In the genomic region with DNA sequence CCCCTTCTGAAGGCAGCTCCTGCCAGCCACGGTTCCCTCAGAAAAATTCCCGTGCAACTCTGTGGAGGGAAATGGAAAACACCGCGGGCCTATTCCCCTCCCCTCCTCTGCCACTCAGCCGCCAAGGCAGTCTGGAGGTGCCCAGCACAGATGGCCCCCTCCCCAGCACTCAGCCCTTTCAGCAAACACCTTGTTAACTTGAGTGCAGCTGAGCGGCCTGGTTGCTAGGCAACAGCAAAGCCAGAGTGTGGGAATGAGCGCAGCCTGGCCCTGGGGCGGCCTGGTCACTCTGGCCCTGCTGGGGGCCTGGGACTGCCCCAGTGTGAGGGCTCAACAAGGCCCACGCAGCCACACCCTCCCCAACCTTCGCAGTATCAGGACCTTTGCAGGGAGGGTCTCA, we compare ENCODE assay signal across 15 cellular contexts. TPM values are rescaled to one million over a fixed set of nuclear protein-coding genes. Genes with fewer than 3 reads are reported as not detected.
A peak's percentile ranks its signal among the peaks of the same experiment; 100 is the strongest.
DNase-seq lines count a peak whose midpoint lies in the region; ATAC-seq, FAIRE-seq and TF ChIP-seq lines count a peak whose summit lies in the region.
"Had no signal": no experiment of that assay in that cellular context is flagged by ENCODE, and none has a peak within 500 bp of the region (broad histone marks: within the 10 kb centered on the region; RNA-seq: fewer than 3 reads in every experiment).

No MANE protein-coding gene starts in this region.

- no peak for ATAC-seq in stimulated activated naive CD8-positive, alpha-beta T cell treated with anti-CD3 and anti-CD28 coated beads, Interleukin-15, amount 100 ng/mL, for 72 hours
- ATAC-seq in HG03571 (IDR thresholded peaks at IDR 0.05; ENCODE audit: unreplicated experiment) = no peak

- FAIRE-seq in D721Med (lab: Jason Lieb, UNC) = no peak

- TF ChIP-seq POLR2A in transverse colon (IDR thresholded peaks at IDR 0.05) = no peak

- H3K9me3 Mint-ChIP-seq in stimulated activated naive CD8-positive, alpha-beta T cell treated with anti-CD3 and anti-CD28 coated beads, Interleukin-15, amount 100 ng/mL, for 72 hours = no peaks in the 10 kb centered on the region
- H3K9me3 Mint-ChIP-seq: activated CD4-positive, alpha-beta memory T cell treated with anti-CD3 and anti-CD28 coated beads, Interleukin-2, amount 10 ng/mL, durations not matched to agents 7 days and 5 days; immature natural killer cell had no signal

- intact Hi-C loops in transverse colon (cut with DNase I; ENCODE audit: low total_unique reads) = no loop called here

- H3K27me3 Mint-ChIP-seq in stimulated activated naive CD8-positive, alpha-beta T cell treated with anti-CD3 and anti-CD28 coated beads, Interleukin-15, amount 100 ng/mL, for 72 hours = no peaks in the 10 kb centered on the region
- H3K27me3 Mint-ChIP-seq: activated CD4-positive, alpha-beta memory T cell treated with anti-CD3 and anti-CD28 coated beads, Interleukin-2, amount 10 ng/mL, durations not matched to agents 7 days and 5 days had no signal

- peak; percentile 96 for DNase-seq in D721Med (ENCODE audit: insufficient read length, low spot score)
- peak; percentile 49 for DNase-seq in NCI-H1694 treated with DMSO at 0.1 percent for 48 hours (lab: John Stamatoyannopoulos, UW)
- peak; percentile 81 to 87 for DNase-seq in SHP77 (lab: John Stamatoyannopoulos, UW)
- DNase-seq in kidney tubule cell (ENCODE audit: low spot score) = peak; percentile 25
- DNase-seq in activated CD4-positive, CD25-positive, alpha-beta regulatory T cell (lab: John Stamatoyannopoulos, UW) = no peak
- DNase-seq in transverse colon = no peak
- no peak for DNase-seq in stimulated activated naive CD8-positive, alpha-beta T cell treated with anti-CD3 and anti-CD28 coated beads, Interleukin-15, amount 100 ng/mL, for 72 hours
- DNase-seq: activated CD4-positive, alpha-beta memory T cell treated with anti-CD3 and anti-CD28 coated beads, Interleukin-2, amount 10 ng/mL, durations not matched to agents 7 days and 5 days; immature natural killer cell; KG1; ovary had no signal

- no peak for TF ChIP-seq EP300 in transverse colon (IDR thresholded peaks at IDR 0.05; ENCODE audit: low read depth)

- no peaks in the 10 kb centered on the region for H3K36me3 ChIP-seq in transverse colon
- H3K36me3 ChIP-seq: ovary, vagina had no signal

- 59% methylated on average over 8 of the region's 10 CpGs; no CpG with 5 or more reads in 1 of the 2 donors for WGBS in transverse colon (ENCODE audit: low coverage in 1 of 2), 2 donors

- no peak overlapping the region for H3K4me3 Mint-ChIP-seq in stimulated activated naive CD8-positive, alpha-beta T cell treated with anti-CD3 and anti-CD28 coated beads, Interleukin-15, amount 100 ng/mL, for 72 hours
- H3K4me3 Mint-ChIP-seq: activated CD4-positive, alpha-beta memory T cell treated with anti-CD3 and anti-CD28 coated beads, Interleukin-2, amount 10 ng/mL, durations not matched to agents 7 days and 5 days; immature natural killer cell had no signal

- H3K9me3 ChIP-seq in transverse colon = no peaks in the 10 kb centered on the region
- H3K9me3 ChIP-seq: ovary, vagina had no signal

- H3K4me1 Mint-ChIP-seq in stimulated activated naive CD8-positive, alpha-beta T cell treated with anti-CD3 and anti-CD28 coated beads, Interleukin-15, amount 100 ng/mL, for 72 hours = no peaks in the 10 kb centered on the region
- H3K4me1 Mint-ChIP-seq: activated CD4-positive, alpha-beta memory T cell treated with anti-CD3 and anti-CD28 coated beads, Interleukin-2, amount 10 ng/mL, durations not matched to agents 7 days and 5 days; immature natural killer cell had no signal

- no peaks in the 10 kb centered on the region for H3K27me3 ChIP-seq in transverse colon
- H3K27me3 ChIP-seq: ovary, vagina had no signal

- no peak overlapping the region for H3K4me3 ChIP-seq in transverse colon
- H3K4me3 ChIP-seq: ovary, vagina had no signal

- H3K27ac Mint-ChIP-seq in stimulated activated naive CD8-positive, alpha-beta T cell treated with anti-CD3 and anti-CD28 coated beads, Interleukin-15, amount 100 ng/mL, for 72 hours = no peak overlapping the region
- H3K27ac Mint-ChIP-seq: activated CD4-positive, alpha-beta memory T cell treated with anti-CD3 and anti-CD28 coated beads, Interleukin-2, amount 10 ng/mL, durations not matched to agents 7 days and 5 days; immature natural killer cell had no signal

- H3K4me1 ChIP-seq in transverse colon = peaks cover 0 to 12% (median 4%) of the 10 kb centered on the region in 4 donors

- in situ Hi-C loops in transverse colon (cut with MboI; ENCODE audit: low pct_ligation_motif_present in 1 of 4, low pct_unique_long_range_greater_than_20kb in 1 of 4, low sequenced_read_pairs in 3 of 4) = no loop called here

- no peak for TF ChIP-seq CTCF in D721Med (IDR thresholded peaks at IDR 0.05; ENCODE audit: insufficient read depth, missing control alignments)
- no peak for TF ChIP-seq CTCF in transverse colon (IDR thresholded peaks at IDR 0.05)

- no peak overlapping the region for H3K27ac ChIP-seq in transverse colon
- H3K27ac ChIP-seq: epithelial cell of prostate, ovary, vagina had no signal

RNA-seq across cellular contexts. Expression of gene CACNA1G, which starts 32.8 kb away (rescaled TPM):
- under 1 TPM in 1 of 4 donors, not detected in 3; 0.14 TPM for total RNA-seq in transverse colon
- total RNA-seq: activated CD4-positive, alpha-beta memory T cell treated with anti-CD3 and anti-CD28 coated beads, Interleukin-2, amount 10 ng/mL, durations not matched to agents 7 days and 5 days; SK-MEL-5 had no signal

RNA-seq across cellular contexts. Expression of gene ABCC3, which starts 41.4 kb away (rescaled TPM):
- 100 to 1,000 TPM; 297 to 655 (median 533) TPM for total RNA-seq in transverse colon
- total RNA-seq: SK-MEL-5 had no signal

RNA-seq across cellular contexts. Expression of gene SPATA20, which starts 46.3 kb away (rescaled TPM):
- total RNA-seq in transverse colon = 100 to 1,000 TPM; 116 to 437 (median 228) TPM

Comparison
In these comparisons a context has a peak if more than half of its experiments do, and no peak if none do; other contexts are left out.
1. DNase-seq: peak in D721Med (single experiment), NCI-H1694 treated with DMSO at 0.1 percent for 48 hours (single experiment), SHP77 (2 of 2) and kidney tubule cell (single experiment); none in activated CD4-positive, CD25-positive, alpha-beta regulatory T cell (0 of 4), transverse colon (single experiment) and stimulated activated naive CD8-positive, alpha-beta T cell treated with anti-CD3 and anti-CD28 coated beads, Interleukin-15, amount 100 ng/mL, for 72 hours (0 of 2).